Comparison of ENCODE assay signal across 17 cellular contexts in genomic region chr12:113203852-113204760, GRCh38. TPM values are rescaled to one million over a fixed set of nuclear protein-coding genes. Genes with fewer than 3 reads are reported as not detected.
DNase-seq lines count a peak whose midpoint lies in the region; ATAC-seq, FAIRE-seq and TF ChIP-seq lines count a peak whose summit lies in the region.
"Had no signal": no experiment of that assay in that cellular context is flagged by ENCODE, and none has a peak within 500 bp of the region (broad histone marks: within the 10 kb centered on the region; RNA-seq: fewer than 3 reads in every experiment).

No MANE protein-coding gene starts in this region.

- H4K20me1 ChIP-seq in BLaER1 treated with 17β-estradiol and CSF1 and Interleukin-3, amounts not matched to agents 10 nM and 100 nM: peaks cover 0 to 25% (median 12%) of the 10 kb centered on the region in 11 experiments; a peak in 11 of 22 replicates

- no peaks in the 10 kb centered on the region for H3K36me3 Mint-ChIP-seq in immature natural killer cell

- H3K9me3 ChIP-seq in BLaER1 treated with 17β-estradiol and CSF1 and Interleukin-3, amounts not matched to agents 10 nM and 100 nM (replicated peaks in 1 of 11): no peaks in the 10 kb centered on the region
- H3K9me3 ChIP-seq: MG63, pancreas had no signal

- no peaks in the 10 kb centered on the region for H3K9me3 Mint-ChIP-seq in immature natural killer cell
- H3K9me3 Mint-ChIP-seq: activated naive CD4-positive, alpha-beta T cell treated with anti-CD3 and anti-CD28 coated beads for 36 hours; stimulated activated naive CD8-positive, alpha-beta T cell treated with anti-CD3 and anti-CD28 coated beads, Interleukin-15, Interleukin-2, amounts not matched to agents 100 ng/mL and 50 ng/mL, for 24 hours had no signal

- peak overlapping the region in 7 of 11 experiments; percentile 15 to 57 (median 32); a peak in 6 of 22 replicates for H3K9ac ChIP-seq in BLaER1 treated with 17β-estradiol and CSF1 and Interleukin-3, amounts not matched to agents 10 nM and 100 nM

- peak; percentile 31 for FAIRE-seq in GM19239 (lab: Jason Lieb, UNC)
- FAIRE-seq: pancreas had no signal

- no peak for DNase-seq in GM19239 (ENCODE audit: insufficient read length, low spot score)
- DNase-seq in RWPE1 (ENCODE audit: low spot score): no peak
- DNase-seq in iris pigment epithelial cell (ENCODE audit: low read depth): peak; percentile 74
- no peak for DNase-seq in Ammon's horn (ENCODE audit: low spot score)
- no peak for DNase-seq in stimulated activated CD4-positive, alpha-beta T cell treated with anti-CD3 and anti-CD28 coated beads, Interleukin-4, amount 100 ng/mL, for 4 hours
- no peak for DNase-seq in immature natural killer cell
- DNase-seq: activated CD4-positive, alpha-beta T cell treated with anti-CD3 and anti-CD28 coated beads for 48 hours; activated naive CD4-positive, alpha-beta T cell treated with anti-CD3 and anti-CD28 coated beads for 36 hours; central memory CD4-positive, alpha-beta T cell; MG63; NCI-H774; pancreas; stimulated activated CD4-positive, alpha-beta T cell treated with anti-CD3 and anti-CD28 coated beads, Interleukin-1b, Interleukin-23, amount 100 ng/mL, for 48 hours had no signal

- H3K4me1 Mint-ChIP-seq in immature natural killer cell: peaks cover 25 to 26% of the 10 kb centered on the region in 2 donors

- H3K4me3 Mint-ChIP-seq in immature natural killer cell: no peak overlapping the region
- H3K4me3 Mint-ChIP-seq: activated naive CD4-positive, alpha-beta T cell treated with anti-CD3 and anti-CD28 coated beads for 36 hours; stimulated activated naive CD8-positive, alpha-beta T cell treated with anti-CD3 and anti-CD28 coated beads, Interleukin-15, Interleukin-2, amounts not matched to agents 100 ng/mL and 50 ng/mL, for 24 hours had no signal

- H3K27me3 ChIP-seq in BLaER1 treated with 17β-estradiol and CSF1 and Interleukin-3, amounts not matched to agents 10 nM and 100 nM: peaks cover 0 to 81% (median 55%) of the 10 kb centered on the region in 11 experiments; a peak in 19 of 22 replicates
- H3K27me3 ChIP-seq: MG63, pancreas had no signal

- no peak overlapping the region for H3K4me3 ChIP-seq in BLaER1 treated with 17β-estradiol and CSF1 and Interleukin-3, amounts not matched to agents 10 nM and 100 nM
- H3K4me3 ChIP-seq: MG63, pancreas had no signal

- H3K27ac ChIP-seq in BLaER1 treated with 17β-estradiol and CSF1 and Interleukin-3, amounts not matched to agents 10 nM and 100 nM: peak overlapping the region in 6 of 11 experiments; percentile 19 to 73 (median 54); a peak in 9 of 22 replicates
- H3K27ac ChIP-seq in RWPE1: peak overlapping the region; percentile 22; the same call in 1 of the 2 replicates
- H3K27ac ChIP-seq: C4-2B, pancreas had no signal

- peak overlapping the region in 9 of 11 experiments; percentile 4 to 98 (median 33); a peak in 15 of 22 replicates for H3K4me2 ChIP-seq in BLaER1 treated with 17β-estradiol and CSF1 and Interleukin-3, amounts not matched to agents 10 nM and 100 nM

- ATAC-seq in HG03280 (IDR thresholded peaks at IDR 0.05; ENCODE audit: unreplicated experiment): no peak
- ATAC-seq: pancreas had no signal

- no peaks in the 10 kb centered on the region for H3K36me3 ChIP-seq in BLaER1 treated with 17β-estradiol and CSF1 and Interleukin-3, amounts not matched to agents 10 nM and 100 nM
- H3K36me3 ChIP-seq: MG63, pancreas had no signal

- H3K4me1 ChIP-seq in BLaER1 treated with 17β-estradiol and CSF1 and Interleukin-3, amounts not matched to agents 10 nM and 100 nM: peaks cover 25 to 94% (median 40%) of the 10 kb centered on the region in 10 experiments

- H3K27ac Mint-ChIP-seq in immature natural killer cell: peak overlapping the region in 3 of 6 donors; percentile 49 to 73 (median 55)
- H3K27ac Mint-ChIP-seq: activated naive CD4-positive, alpha-beta T cell treated with anti-CD3 and anti-CD28 coated beads for 36 hours; stimulated activated naive CD8-positive, alpha-beta T cell treated with anti-CD3 and anti-CD28 coated beads, Interleukin-15, Interleukin-2, amounts not matched to agents 100 ng/mL and 50 ng/mL, for 24 hours had no signal

- H3K27me3 Mint-ChIP-seq in immature natural killer cell (ENCODE audit: low read depth in 3 of 3): peaks cover 8 to 13% (median 8%) of the 10 kb centered on the region in 3 donors
- H3K27me3 Mint-ChIP-seq: stimulated activated naive CD8-positive, alpha-beta T cell treated with anti-CD3 and anti-CD28 coated beads, Interleukin-15, Interleukin-2, amounts not matched to agents 100 ng/mL and 50 ng/mL, for 24 hours had no signal

- POLR2A ChIA-PET in RWPE1 (lab: Yijun Ruan, JAX; ENCODE audit: low non-redundant PET): no interaction called here

- TF ChIP-seq CTCF in RWPE1 (conservative IDR thresholded peaks at IDR 0.05; ENCODE audit: low read depth): no peak

- CTCF ChIA-PET in RWPE1 (lab: Yijun Ruan, JAX): interaction anchor here (0.6 kb wide), 1 partner anchor 735 kb away, joined by 8 read pairs; no protein-coding TSS in a partner anchor

RNA-seq across cellular contexts. Expression of gene TPCN1, which starts 17.2 kb away (rescaled TPM):
- polyA plus RNA-seq in immature natural killer cell: 1 to 10 TPM in 2 of 3 donors, not detected in 1; 3.0 to 3.1 TPM

RNA-seq across cellular contexts. Expression of gene RITA1, which starts 18.6 kb away (rescaled TPM):
- 10 to 100 TPM; 31.3 to 36.6 (median 33.1) TPM for polyA plus RNA-seq in immature natural killer cell

RNA-seq across cellular contexts. Expression of gene DDX54, which starts 18.8 kb away (rescaled TPM):
- 10 to 100 TPM in 2 of 3 donors, 1 to 10 TPM in 1; 7.8 to 34.2 (median 11.0) TPM for polyA plus RNA-seq in immature natural killer cell

RNA-seq across cellular contexts. Expression of gene CFAP73, which starts 54.6 kb away (rescaled TPM):
- not detected for polyA plus RNA-seq in immature natural killer cell
